ENCODE assay signal across 25 cellular contexts in genomic region chr1:84402060-84402459, GRCh38. TPM values are rescaled to one million over a fixed set of nuclear protein-coding genes. Genes with fewer than 3 reads are reported as not detected.
A peak's percentile ranks its signal among the peaks of the same experiment; 100 is the strongest.
DNase-seq lines count a peak whose midpoint lies in the region; ATAC-seq, FAIRE-seq and TF ChIP-seq lines count a peak whose summit lies in the region.
"Had no signal": no experiment of that assay in that cellular context is flagged by ENCODE, and none has a peak within 500 bp of the region (broad histone marks: within the 10 kb centered on the region; RNA-seq: fewer than 3 reads in every experiment).

No MANE protein-coding gene starts in this region.

- no peak overlapping the region for H3K27ac Mint-ChIP-seq in astrocyte (ENCODE audit: unreplicated experiment)
- H3K27ac Mint-ChIP-seq: naive thymus-derived CD4-positive, alpha-beta T cell had no signal

- H2AFZ ChIP-seq in astrocyte (ENCODE audit: low read depth, low read length): no peak overlapping the region

- DNase-seq in DMS 273 (lab: John Stamatoyannopoulos, UW; ENCODE audit: unreplicated experiment) (peak; percentile 3), DMS 273 treated with DMSO at 0.1 percent for 48 hours (lab: John Stamatoyannopoulos, UW) (no peak), MG63 (peak; percentile 22), astrocyte (ENCODE audit: low read depth) (peak; percentile 34), foreskin keratinocyte (peak; percentile 33 to 55), H7 (no peak), globus pallidus (ENCODE audit: low spot score) (no peak), SK-N-DZ (ENCODE audit: low spot score) (no peak)
- DNase-seq: activated naive CD4-positive, alpha-beta T cell treated with Interleukin-2 at 50 U/mL for 16 hours; activated T-cell treated with anti-CD3 and anti-CD28 coated beads, Interleukin-2, amount 50 U/mL, for 4 hours; aorta; DMS79; heart left ventricle; naive thymus-derived CD4-positive, alpha-beta T cell; NCI-H1417 treated with DMSO at 0.1 percent for 48 hours; NCI-H2107; NCI-H510A; right cardiac atrium; stimulated activated CD4-positive, alpha-beta T cell treated with anti-CD3 and anti-CD28 coated beads, Interleukin-12 subunit alpha, Interleukin-12 subunit beta, amount 100 ng/mL, for 4 hours; trophoblast cell had no signal

- H3K4me3 Mint-ChIP-seq in astrocyte (ENCODE audit: unreplicated experiment): no peak overlapping the region
- H3K4me3 Mint-ChIP-seq: activated T-cell treated with anti-CD3 and anti-CD28 coated beads, Interleukin-2, amount 50 U/mL, for 4 hours; naive thymus-derived CD4-positive, alpha-beta T cell had no signal

- H3K27me3 ChIP-seq in MG63 (no peaks in the 10 kb centered on the region), astrocyte (ENCODE audit: insufficient read depth, low read length) (no peaks in the 10 kb centered on the region), foreskin keratinocyte (no peaks in the 10 kb centered on the region), H7 (ENCODE audit: control insufficient read depth, insufficient read depth, low read length) (no peaks in the 10 kb centered on the region)
- H3K27me3 ChIP-seq: esophagus muscularis mucosa, heart left ventricle had no signal

- H3K9me3 ChIP-seq in MG63 (no peaks in the 10 kb centered on the region), astrocyte (ENCODE audit: insufficient read depth, low read depth, low read length) (no peaks in the 10 kb centered on the region)
- H3K9me3 ChIP-seq: esophagus muscularis mucosa, heart left ventricle had no signal

- H3K9ac ChIP-seq in astrocyte (ENCODE audit: low read length): no peak overlapping the region

- no peaks in the 10 kb centered on the region for H3K27me3 Mint-ChIP-seq in astrocyte (ENCODE audit: low read depth, unreplicated experiment)
- H3K27me3 Mint-ChIP-seq: naive thymus-derived CD4-positive, alpha-beta T cell had no signal

- no peak overlapping the region for H3K4me2 ChIP-seq in astrocyte (ENCODE audit: low read length)

- no peaks in the 10 kb centered on the region for H3K4me1 ChIP-seq in astrocyte (ENCODE audit: insufficient read depth, low read length)
- H3K4me1 ChIP-seq in foreskin keratinocyte: no peaks in the 10 kb centered on the region
- H3K4me1 ChIP-seq: esophagus muscularis mucosa, heart left ventricle had no signal

- no peaks in the 10 kb centered on the region for H4K20me1 ChIP-seq in astrocyte (ENCODE audit: insufficient read depth, low read length)

- FAIRE-seq in astrocyte (lab: Jason Lieb, UNC): no peak

- peak; percentile 89 for ATAC-seq in foreskin keratinocyte
- ATAC-seq: activated T-cell treated with anti-CD3 and anti-CD28 coated beads, Interleukin-2, amount 50 U/mL, for 4 hours; heart left ventricle; naive thymus-derived CD4-positive, alpha-beta T cell; right cardiac atrium had no signal

- peaks cover 4% of the 10 kb centered on the region for H3K4me1 Mint-ChIP-seq in astrocyte (ENCODE audit: low read depth, unreplicated experiment)

- TF ChIP-seq CTCF in astrocyte (IDR thresholded peaks at IDR 0.05; ENCODE audit: insufficient read depth, low read depth, low read length): no peak
- no peak for TF ChIP-seq CTCF in foreskin keratinocyte (conservative IDR thresholded peaks at IDR 0.05)

- no peaks in the 10 kb centered on the region for H3K9me3 Mint-ChIP-seq in astrocyte (ENCODE audit: unreplicated experiment)
- H3K9me3 Mint-ChIP-seq: activated T-cell treated with anti-CD3 and anti-CD28 coated beads, Interleukin-2, amount 50 U/mL, for 4 hours; naive thymus-derived CD4-positive, alpha-beta T cell had no signal

- no peaks in the 10 kb centered on the region for H3K79me2 ChIP-seq in astrocyte (ENCODE audit: insufficient read depth, low read length)

- H3K36me3 Mint-ChIP-seq in astrocyte (ENCODE audit: low read depth, unreplicated experiment): no peaks in the 10 kb centered on the region
- H3K36me3 Mint-ChIP-seq: naive thymus-derived CD4-positive, alpha-beta T cell had no signal

- H3K4me3 ChIP-seq in MG63 (no peak overlapping the region), astrocyte (ENCODE audit: insufficient read depth, low read depth, low read length) (no peak overlapping the region), H7 (ENCODE audit: insufficient read depth, low read depth, low read length) (no peak overlapping the region)
- H3K4me3 ChIP-seq: esophagus muscularis mucosa, heart left ventricle had no signal

- H3K36me3 ChIP-seq in MG63: no peaks in the 10 kb centered on the region
- H3K36me3 ChIP-seq in astrocyte (ENCODE audit: insufficient read depth, low read length): no peaks in the 10 kb centered on the region
- no peaks in the 10 kb centered on the region for H3K36me3 ChIP-seq in H7 (replicated peaks; ENCODE audit: control insufficient read depth, insufficient read depth, low read length)
- H3K36me3 ChIP-seq: esophagus muscularis mucosa, heart left ventricle had no signal

- no peak overlapping the region for H3K27ac ChIP-seq in astrocyte (ENCODE audit: low read depth, low read length)
- H3K27ac ChIP-seq in foreskin keratinocyte: no peak overlapping the region
- H3K27ac ChIP-seq: 22Rv1, esophagus muscularis mucosa, heart left ventricle, HL-60 had no signal

RNA-seq across cellular contexts. Expression of gene DNASE2B, which starts 3.8 kb away (rescaled TPM):
- total RNA-seq in MG63 (2014; rRNA removed; shearing (Covaris generic); ENCODE audit: low replicate concordance): not detected in 2 replicates
- total RNA-seq in astrocyte (not detected in 2 replicates), foreskin keratinocyte (not detected in 2 replicates)
- not detected in 2 replicates for polyA plus RNA-seq in foreskin keratinocyte
- 0.38 TPM in 1 of 2 replicates, not detected in the other for total RNA-seq in H7 (2014; rRNA removed; shearing (Covaris generic))
- polyA plus RNA-seq in SK-N-DZ (2014; cell fraction: cytosol; rRNA removed): not detected in 2 replicates
- polyA plus RNA-seq in SK-N-DZ (2014; cell fraction: nucleus; rRNA removed): 0.37 TPM in 1 of 2 replicates, not detected in the other
- total RNA-seq: activated CD8-positive, alpha-beta memory T cell treated with anti-CD3 and anti-CD28 coated beads for 36 hours; activated T-cell treated with anti-CD3 and anti-CD28 coated beads, Interleukin-2, amount 50 U/mL, for 4 hours; aorta; naive thymus-derived CD4-positive, alpha-beta T cell; osteoblast; right cardiac atrium had no signal
- polyA plus RNA-seq: naive thymus-derived CD4-positive, alpha-beta T cell; right cardiac atrium had no signal

Comparison
In these comparisons a context has a peak if more than half of its experiments do, and no peak if none do; other contexts are left out.
1. DNase-seq: peak in DMS 273 (single experiment), MG63 (single experiment), astrocyte (single experiment) and foreskin keratinocyte (2 of 2); none in DMS 273 treated with DMSO at 0.1 percent for 48 hours (single experiment), H7 (single experiment), globus pallidus (single experiment) and SK-N-DZ (single experiment).